ENCODE assay signal across 9 cellular contexts in genomic region chr3:2097641-2098191, GRCh38. TPM values are rescaled to one million over a fixed set of nuclear protein-coding genes. Genes with fewer than 3 reads are reported as not detected.
DNase-seq lines count a peak whose midpoint lies in the region; FAIRE-seq and TF ChIP-seq lines count a peak whose summit lies in the region.
"Had no signal": no experiment of that assay in that cellular context is flagged by ENCODE, and none has a peak within 500 bp of the region (broad histone marks: within the 10 kb centered on the region; RNA-seq: fewer than 3 reads in every experiment).

No MANE protein-coding gene starts in this region.

- H3K9ac ChIP-seq in HUES6 (ENCODE audit: low read length) = no peak overlapping the region
- H3K9ac ChIP-seq in kidney (ENCODE audit: low read length in 2 of 2) = no peak overlapping the region

- peaks cover 3% of the 10 kb centered on the region; the same call in 1 of the 2 replicates for H3K9me3 ChIP-seq in HUES6 (ENCODE audit: control insufficient read depth, insufficient read depth, low read depth, low read length)
- H3K9me3 ChIP-seq in kidney (ENCODE audit: control insufficient read depth in 1 of 2, low read length in 2 of 2) = no peaks in the 10 kb centered on the region
- no peaks in the 10 kb centered on the region for H3K9me3 ChIP-seq in sigmoid colon

- 4 to 8% methylated on average over 18 of the region's 18 CpGs for WGBS in sigmoid colon, 2 donors

- no peak for TF ChIP-seq POLR2A in sigmoid colon (IDR thresholded peaks at IDR 0.05)

- H3K27me3 ChIP-seq in HUES6 (ENCODE audit: control insufficient read depth, insufficient read depth, low read length) (peaks cover 86% of the 10 kb centered on the region), sigmoid colon (peaks cover 11 to 68% (median 21%) of the 10 kb centered on the region in 3 donors)

- DNase-seq in amniotic epithelial cell (ENCODE audit: low read depth) (peak; percentile 2), kidney (no peak), sigmoid colon (no peak), NCI-H2081 (lab: John Stamatoyannopoulos, UW) (no peak), SW 1271 (lab: John Stamatoyannopoulos, UW) (no peak), NCI-H2196 treated with DMSO at 0.1 percent for 48 hours (lab: John Stamatoyannopoulos, UW; ENCODE audit: unreplicated experiment) (no peak)
- no peak for DNase-seq in activated CD4-positive, CD25-positive, alpha-beta regulatory T cell (lab: John Stamatoyannopoulos, UW)
- DNase-seq: EL had no signal

- TF ChIP-seq EP300 in sigmoid colon (IDR thresholded peaks at IDR 0.05) = no peak

- no peak overlapping the region for H3K27ac ChIP-seq in HUES6 (ENCODE audit: low read depth, low read length)
- H3K27ac ChIP-seq in kidney (ENCODE audit: low read depth in 2 of 2, low read length in 2 of 2) = no peak overlapping the region
- peak overlapping the region in 2 of 4 donors; percentile 21 to 26 for H3K27ac ChIP-seq in sigmoid colon

- intact Hi-C loops in kidney (cut with DNase I) (no loop called here), sigmoid colon (cut with DNase I) (no loop called here)

- H3K4me3 ChIP-seq in HUES6 (ENCODE audit: low read depth, low read length) = peak overlapping the region; percentile 70
- H3K4me3 ChIP-seq in kidney (ENCODE audit: low read length in 2 of 2) = peak overlapping the region; percentile 42 to 64
- H3K4me3 ChIP-seq in sigmoid colon = peak overlapping the region; percentile 37 to 54 (median 52)

- H3K36me3 ChIP-seq in HUES6 (ENCODE audit: control insufficient read depth, insufficient read depth, low read length) = no peaks in the 10 kb centered on the region
- H3K36me3 ChIP-seq in kidney (ENCODE audit: control insufficient read depth in 1 of 2, insufficient read depth in 2 of 2, low read length in 2 of 2) = no peaks in the 10 kb centered on the region
- no peaks in the 10 kb centered on the region for H3K36me3 ChIP-seq in sigmoid colon

- FAIRE-seq in kidney (lab: Jason Lieb, UNC) = no peak

- H3K4me1 ChIP-seq in HUES6 (ENCODE audit: control insufficient read depth, insufficient read depth, low read length) = peaks cover 15% of the 10 kb centered on the region
- peaks cover 0 to 5% of the 10 kb centered on the region in 2 donors for H3K4me1 ChIP-seq in kidney (ENCODE audit: control insufficient read depth in 1 of 2, insufficient read depth in 1 of 2, low read depth in 1 of 2, low read length in 2 of 2)
- peaks cover 0 to 18% (median 5%) of the 10 kb centered on the region in 4 donors for H3K4me1 ChIP-seq in sigmoid colon

- TF ChIP-seq CTCF in kidney (IDR thresholded peaks at IDR 0.05; ENCODE audit: borderline replicate concordance, extremely low read depth, insufficient read depth) (no peak), sigmoid colon (IDR thresholded peaks at IDR 0.05) (no peak)

RNA-seq across cellular contexts. Expression of gene CNTN4, which starts 0.9 kb away (rescaled TPM):
- total RNA-seq in kidney = 13.4 TPM
- polyA plus RNA-seq in kidney (ENCODE audit: insufficient read depth, low read depth, low replicate concordance) = 2.2 TPM
- total RNA-seq in sigmoid colon = 1 to 10 TPM; 7.5 to 10.0 (median 8.1) TPM
- 1 to 10 TPM; 1.4 to 8.4 (median 2.3) TPM for polyA plus RNA-seq in sigmoid colon
